Comparison of ENCODE assay signal across 21 cellular contexts in genomic region chr20:18543932-18544331, GRCh38. TPM values are rescaled to one million over a fixed set of nuclear protein-coding genes. Genes with fewer than 3 reads are reported as not detected.
DNase-seq lines count a peak whose midpoint lies in the region; ATAC-seq and TF ChIP-seq lines count a peak whose summit lies in the region.
"Had no signal": no experiment of that assay in that cellular context is flagged by ENCODE, and none has a peak within 500 bp of the region (broad histone marks: within the 10 kb centered on the region; RNA-seq: fewer than 3 reads in every experiment).

No MANE protein-coding gene starts in this region.

- no peak for TF ChIP-seq CTCF in thyroid gland (IDR thresholded peaks at IDR 0.05)

- no peak for DNase-seq in activated CD4-positive, alpha-beta T cell treated with anti-CD3 and anti-CD28 coated beads for 36 hours
- no peak for DNase-seq in activated CD4-positive, alpha-beta T cell treated with anti-CD3 and anti-CD28 coated beads, Interleukin-2, amount 50 U/mL, for 48 hours
- peak; percentile 81 for DNase-seq in NCI-H2196 treated with DMSO at 0.1 percent for 48 hours (lab: John Stamatoyannopoulos, UW; ENCODE audit: unreplicated experiment)
- no peak for DNase-seq in effector memory CD8-positive, alpha-beta T cell
- DNase-seq in thyroid gland: peak; percentile 84 to 89
- DNase-seq: activated CD4-positive, alpha-beta T cell treated with anti-CD3 and anti-CD28 coated beads, Interleukin-2, amount 10 ng/mL, durations not matched to agents 24 days and 14 days; activated T-cell treated with anti-CD3 and anti-CD28 coated beads for 4 hours; brain microvascular endothelial cell; CD4-positive, alpha-beta T cell; dermis blood vessel endothelial cell; EL; erythroblast; GOT3; mammary epithelial cell; PC-9; SK-N-SH had no signal

- intact Hi-C loops in activated CD4-positive, alpha-beta T cell treated with anti-CD3 and anti-CD28 coated beads for 36 hours (cut with DNase I, micrococcal nuclease): no loop called here
- intact Hi-C loops in thyroid gland (cut with DNase I): no loop called here

- no peak for TF ChIP-seq POLR2A in thyroid gland (IDR thresholded peaks at IDR 0.05)

- no peaks in the 10 kb centered on the region for H3K9me3 ChIP-seq in thyroid gland
- H3K9me3 ChIP-seq: SK-N-SH had no signal

- H3K27me3 ChIP-seq in thyroid gland: no peaks in the 10 kb centered on the region
- H3K27me3 ChIP-seq: brain microvascular endothelial cell had no signal

- H3K27ac Mint-ChIP-seq in activated CD4-positive, alpha-beta T cell treated with anti-CD3 and anti-CD28 coated beads for 36 hours: peak overlapping the region; percentile 2
- peak overlapping the region; percentile 32 to 75 for H3K27ac Mint-ChIP-seq in effector memory CD8-positive, alpha-beta T cell
- H3K27ac Mint-ChIP-seq: CD4-positive, alpha-beta T cell had no signal

- no peaks in the 10 kb centered on the region for H3K4me1 Mint-ChIP-seq in activated CD4-positive, alpha-beta T cell treated with anti-CD3 and anti-CD28 coated beads for 36 hours
- H3K4me1 Mint-ChIP-seq in effector memory CD8-positive, alpha-beta T cell (ENCODE audit: low read depth in 2 of 2): no peaks in the 10 kb centered on the region

- H3K4me3 Mint-ChIP-seq in activated CD4-positive, alpha-beta T cell treated with anti-CD3 and anti-CD28 coated beads for 36 hours: no peak overlapping the region
- H3K4me3 Mint-ChIP-seq in effector memory CD8-positive, alpha-beta T cell: no peak overlapping the region
- H3K4me3 Mint-ChIP-seq: activated CD4-positive, alpha-beta T cell treated with anti-CD3 and anti-CD28 coated beads, Interleukin-2, amount 10 ng/mL, durations not matched to agents 24 days and 14 days; activated naive CD4-positive, alpha-beta T cell treated with anti-CD3 and anti-CD28 coated beads, Interleukin-2, amount 50 U/mL, for 24 hours; CD4-positive, alpha-beta T cell; stimulated activated naive CD8-positive, alpha-beta T cell treated with anti-CD3 and anti-CD28 coated beads, Interleukin-15, Interleukin-2, amounts not matched to agents 100 ng/mL and 50 ng/mL, for 24 hours had no signal

- ATAC-seq in activated CD4-positive, alpha-beta T cell treated with anti-CD3 and anti-CD28 coated beads for 36 hours: no peak
- ATAC-seq in effector memory CD8-positive, alpha-beta T cell (replicated peaks): no peak
- ATAC-seq in HG02870 (IDR thresholded peaks at IDR 0.05; ENCODE audit: unreplicated experiment) (no peak), GM21528 (IDR thresholded peaks at IDR 0.05; ENCODE audit: low FRiP score, unreplicated experiment) (no peak), GM19023 (IDR thresholded peaks at IDR 0.05; ENCODE audit: unreplicated experiment) (no peak)

- CTCF ChIA-PET in activated CD4-positive, alpha-beta T cell treated with anti-CD3 and anti-CD28 coated beads for 36 hours (lab: Charles Lee): no interaction called here

- no peaks in the 10 kb centered on the region for H3K9me3 Mint-ChIP-seq in activated CD4-positive, alpha-beta T cell treated with anti-CD3 and anti-CD28 coated beads for 36 hours (ENCODE audit: low read depth)
- no peaks in the 10 kb centered on the region for H3K9me3 Mint-ChIP-seq in effector memory CD8-positive, alpha-beta T cell
- H3K9me3 Mint-ChIP-seq: activated CD4-positive, alpha-beta T cell treated with anti-CD3 and anti-CD28 coated beads, Interleukin-2, amount 10 ng/mL, durations not matched to agents 24 days and 14 days; activated naive CD4-positive, alpha-beta T cell treated with anti-CD3 and anti-CD28 coated beads, Interleukin-2, amount 50 U/mL, for 24 hours; CD4-positive, alpha-beta T cell; stimulated activated naive CD8-positive, alpha-beta T cell treated with anti-CD3 and anti-CD28 coated beads, Interleukin-15, Interleukin-2, amounts not matched to agents 100 ng/mL and 50 ng/mL, for 24 hours had no signal

- peaks cover 0 to 24% of the 10 kb centered on the region in 2 donors for H3K4me1 ChIP-seq in thyroid gland

- POLR2A ChIA-PET in activated CD4-positive, alpha-beta T cell treated with anti-CD3 and anti-CD28 coated beads for 36 hours (lab: Charles Lee): no interaction called here

- peaks cover 46% of the 10 kb centered on the region for H3K36me3 Mint-ChIP-seq in activated CD4-positive, alpha-beta T cell treated with anti-CD3 and anti-CD28 coated beads for 36 hours (ENCODE audit: low read depth)
- H3K36me3 Mint-ChIP-seq in effector memory CD8-positive, alpha-beta T cell (ENCODE audit: insufficient read depth): peaks cover 78% of the 10 kb centered on the region

- H3K4me3 ChIP-seq in thyroid gland (replicated peaks in 1 of 3): no peak overlapping the region
- H3K4me3 ChIP-seq: PC-9 had no signal

- no peaks in the 10 kb centered on the region for H3K27me3 Mint-ChIP-seq in activated CD4-positive, alpha-beta T cell treated with anti-CD3 and anti-CD28 coated beads for 36 hours
- no peaks in the 10 kb centered on the region for H3K27me3 Mint-ChIP-seq in effector memory CD8-positive, alpha-beta T cell
- H3K27me3 Mint-ChIP-seq: activated CD4-positive, alpha-beta T cell treated with anti-CD3 and anti-CD28 coated beads, Interleukin-2, amount 10 ng/mL, durations not matched to agents 24 days and 14 days; activated naive CD4-positive, alpha-beta T cell treated with anti-CD3 and anti-CD28 coated beads, Interleukin-2, amount 50 U/mL, for 24 hours; CD4-positive, alpha-beta T cell; stimulated activated naive CD8-positive, alpha-beta T cell treated with anti-CD3 and anti-CD28 coated beads, Interleukin-15, Interleukin-2, amounts not matched to agents 100 ng/mL and 50 ng/mL, for 24 hours had no signal

- H3K27ac ChIP-seq in thyroid gland: no peak overlapping the region
- H3K27ac ChIP-seq: brain microvascular endothelial cell, PC-9 had no signal

- 36 to 50% methylated on average over 6 to 7 of the region's 7 CpGs for WGBS in thyroid gland, 2 donors

- peaks cover 15 to 17% of the 10 kb centered on the region in 2 donors for H3K36me3 ChIP-seq in thyroid gland

RNA-seq across cellular contexts. Expression of gene SMIM26, which starts 23.3 kb away (rescaled TPM):
- 10 to 100 TPM; 64.4 to 66.2 TPM for total RNA-seq in activated CD4-positive, alpha-beta T cell treated with anti-CD3 and anti-CD28 coated beads for 36 hours
- total RNA-seq in thyroid gland: 100 to 1,000 TPM; 113 to 243 (median 132) TPM

RNA-seq across cellular contexts. Expression of gene SEC23B, which starts 36.2 kb away (rescaled TPM):
- 100 to 1,000 TPM in 1 of 2 experiments, 10 to 100 TPM in 1; 95.3 to 119 TPM for total RNA-seq in activated CD4-positive, alpha-beta T cell treated with anti-CD3 and anti-CD28 coated beads for 36 hours
- 10 to 100 TPM; 60.5 to 94.1 (median 84.6) TPM for total RNA-seq in thyroid gland

RNA-seq across cellular contexts. Expression of gene DTD1, which starts 43.9 kb away (rescaled TPM):
- 10 to 100 TPM; 40.7 to 54.6 TPM for total RNA-seq in activated CD4-positive, alpha-beta T cell treated with anti-CD3 and anti-CD28 coated beads for 36 hours
- 10 to 100 TPM; 42.7 to 57.6 (median 52.4) TPM for total RNA-seq in thyroid gland

RNA-seq across cellular contexts. Expression of gene RBBP9, which starts 46.9 kb away (rescaled TPM):
- total RNA-seq in activated CD4-positive, alpha-beta T cell treated with anti-CD3 and anti-CD28 coated beads for 36 hours: 10 to 100 TPM; 19.9 to 20.6 TPM
- 100 to 1,000 TPM in 1 of 4 donors, 10 to 100 TPM in 3; 51.5 to 106 (median 66.3) TPM for total RNA-seq in thyroid gland

Comparison
In these comparisons a context has a peak if more than half of its experiments do, and no peak if none do; other contexts are left out.
1. DNase-seq: peak in NCI-H2196 treated with DMSO at 0.1 percent for 48 hours (single experiment) and thyroid gland (2 of 2); none in activated CD4-positive, alpha-beta T cell treated with anti-CD3 and anti-CD28 coated beads for 36 hours (single experiment), activated CD4-positive, alpha-beta T cell treated with anti-CD3 and anti-CD28 coated beads, Interleukin-2, amount 50 U/mL, for 48 hours (0 of 2) and effector memory CD8-positive, alpha-beta T cell (0 of 3).